Comparison of ENCODE assay signal across 2 cellular contexts in genomic region chr15:74427607-74428441, GRCh38.
TF ChIP-seq lines count a peak whose summit lies in the region.

No MANE protein-coding gene starts in this region.

TF ChIP-seq in IMR-90, 13 proteins besides CTCF, POLR2A, EP300 and RAD21:
- no peak for TF ChIP-seq ELK1 (IDR thresholded peaks at IDR 0.05; ENCODE audit: borderline replicate concordance, low read depth, low read length)
- no peak for TF ChIP-seq USF2 (IDR thresholded peaks at IDR 0.05; ENCODE audit: low read depth, low read length)
- no peak for TF ChIP-seq MAZ (IDR thresholded peaks at IDR 0.05; ENCODE audit: borderline replicate concordance, low read depth, low read length)
TF ChIP-seq in IMR-90: peak in this region for 0.

TF ChIP-seq in GM12878, 131 proteins besides CTCF, POLR2A, EP300 and RAD21:
- no peak for TF ChIP-seq MEF2B (IDR thresholded peaks at IDR 0.05; ENCODE audit: partially characterized antibody, poor library complexity, severe bottlenecking)
- no peak for TF ChIP-seq MYB (IDR thresholded peaks at IDR 0.05; ENCODE audit: borderline replicate concordance, low read depth, low read length)
- no peak for TF ChIP-seq ZNF592 (IDR thresholded peaks at IDR 0.05)
- TF ChIP-seq NBN (IDR thresholded peaks at IDR 0.05), result 0 out of 2 replicates have a peak, but pooled peaks have one; percentile 17
- TF ChIP-seq RUNX3 (IDR thresholded peaks at IDR 0.05; ENCODE audit: low read length), result no peak
- 0 out of 2 replicates have a peak, but pooled peaks have one; percentile 54 for TF ChIP-seq ZNF217 (IDR thresholded peaks at IDR 0.05)
- TF ChIP-seq NR2F1 (conservative IDR thresholded peaks at IDR 0.05), result peak; percentile 8; the same call in 1 of the 2 replicates
- no peak for TF ChIP-seq RELB (IDR thresholded peaks at IDR 0.05; ENCODE audit: low read depth)
- no peak for TF ChIP-seq MLLT1 (IDR thresholded peaks at IDR 0.05)
- peak; percentile 58; the same call in 1 of the 2 replicates for TF ChIP-seq SMARCA5 (IDR thresholded peaks at IDR 0.05)
